9 cellular contexts compared by ENCODE assay signal in the genomic region with DNA sequence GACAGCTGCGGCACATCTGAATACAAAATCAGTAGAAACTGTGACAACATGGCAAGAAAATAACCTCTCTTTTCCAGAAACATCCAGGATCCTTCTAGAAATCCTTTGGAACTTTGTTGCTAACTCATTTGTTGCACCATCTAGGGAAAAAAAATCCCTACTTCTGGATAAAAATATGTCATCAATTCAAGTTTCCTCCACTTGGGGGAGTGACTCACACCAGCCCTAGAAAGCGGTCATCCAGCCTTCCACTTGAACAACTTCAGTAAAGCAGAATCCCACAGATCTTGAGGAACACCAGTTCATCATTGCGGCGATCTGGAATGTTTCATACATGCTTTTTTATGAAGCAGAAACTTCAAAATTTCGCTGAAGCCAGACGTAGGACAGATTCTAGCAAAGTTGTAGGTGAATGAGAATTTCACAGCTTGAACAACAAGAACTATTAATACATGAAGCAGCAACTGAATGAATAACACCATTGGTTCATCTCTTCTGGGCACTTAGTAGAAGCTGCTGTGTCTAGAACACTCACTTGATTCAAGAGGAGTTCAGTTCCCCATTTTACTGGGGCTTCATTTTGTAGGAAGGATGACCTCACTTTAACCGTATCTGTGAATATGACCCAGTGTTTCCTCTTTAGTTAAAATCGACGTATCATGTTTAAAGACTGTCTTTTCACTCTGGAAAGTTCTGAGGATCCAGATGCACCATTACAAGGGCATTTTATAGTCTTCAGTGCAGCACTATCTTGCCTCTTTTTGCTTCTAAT. TPM values are rescaled to one million over a fixed set of nuclear protein-coding genes. Genes with fewer than 3 reads are reported as not detected.
DNase-seq lines count a peak whose midpoint lies in the region; FAIRE-seq and TF ChIP-seq lines count a peak whose summit lies in the region.
"Had no signal": no experiment of that assay in that cellular context is flagged by ENCODE, and none has a peak within 500 bp of the region (broad histone marks: within the 10 kb centered on the region; RNA-seq: fewer than 3 reads in every experiment).

No MANE protein-coding gene starts in this region.

- no peak overlapping the region for H3K4me3 ChIP-seq in AG09309 (ENCODE audit: control insufficient read depth, low read depth, low read length)
- H3K4me3 ChIP-seq: vagina had no signal

- no peak for TF ChIP-seq POLR2A in H54 (IDR thresholded peaks at IDR 0.05; ENCODE audit: low read depth, low read length)

- FAIRE-seq in H54 (lab: Jason Lieb, UNC): no peak
- peak; percentile 61 for FAIRE-seq in islet of Langerhans (lab: Jason Lieb, UNC)

- TF ChIP-seq CTCF in AG09309 (IDR thresholded peaks at IDR 0.05; ENCODE audit: control insufficient read depth, insufficient read depth, low read depth, low read length, missing control alignments): peak; percentile 21

- DNase-seq in AG09309 (ENCODE audit: low read depth) (no peak), H54 (ENCODE audit: insufficient read length, low spot score) (peak; percentile 16), SK-N-DZ (ENCODE audit: low spot score) (peak; percentile 44), GF-D8 (lab: John Stamatoyannopoulos, UW) (no peak), cerebellum (ENCODE audit: low spot score) (no peak), GDM1 (lab: John Stamatoyannopoulos, UW) (no peak)
- DNase-seq in activated T-cell treated with anti-CD3 and anti-CD28 coated beads, Interleukin-2, amount 50 U/mL, for 48 hours: no peak

RNA-seq across cellular contexts. Expression of a gene that starts 48.0 kb away (rescaled TPM):
- polyA plus RNA-seq in SK-N-DZ (2014; cell fraction: cytosol; rRNA removed): 4.8 and 5.8 TPM in 2 replicates
- 10.2 and 10.7 TPM in 2 replicates for polyA plus RNA-seq in SK-N-DZ (2014; cell fraction: nucleus; rRNA removed)
- 10.6 TPM for total RNA-seq in cerebellum

Comparison
In these comparisons a context has a peak if more than half of its experiments do, and no peak if none do; other contexts are left out.
1. DNase-seq: peak in H54 (single experiment) and SK-N-DZ (single experiment); none in AG09309 (single experiment), GF-D8 (single experiment), cerebellum (single experiment), activated T-cell treated with anti-CD3 and anti-CD28 coated beads, Interleukin-2, amount 50 U/mL, for 48 hours (0 of 2) and GDM1 (single experiment).